ENCODE assay signal across 17 cellular contexts in the genomic region with DNA sequence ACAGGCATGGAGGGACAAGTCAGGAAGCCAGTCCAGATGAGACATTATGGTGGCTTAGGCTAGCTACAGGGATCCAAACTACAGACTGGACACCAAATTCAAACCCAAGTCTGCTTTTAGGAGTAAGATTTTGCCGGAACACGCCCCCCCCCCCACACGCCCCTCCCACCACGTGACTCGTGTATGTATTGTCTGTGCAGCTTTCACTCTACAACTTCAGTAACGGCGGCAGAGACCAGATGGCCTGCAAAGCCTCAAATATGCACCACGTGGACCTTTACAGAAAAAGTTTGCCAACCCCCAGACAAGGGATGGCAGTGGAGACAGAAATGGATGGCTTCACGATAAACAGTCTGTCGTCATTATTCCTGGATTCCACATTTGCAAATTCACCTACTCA. TPM values are rescaled to one million over a fixed set of nuclear protein-coding genes. Genes with fewer than 3 reads are reported as not detected.
DNase-seq lines count a peak whose midpoint lies in the region; ATAC-seq and TF ChIP-seq lines count a peak whose summit lies in the region.
"Had no signal": no experiment of that assay in that cellular context is flagged by ENCODE, and none has a peak within 500 bp of the region (broad histone marks: within the 10 kb centered on the region; RNA-seq: fewer than 3 reads in every experiment).

No MANE protein-coding gene starts in this region.

- DNase-seq in AG10803 (ENCODE audit: low read depth) (peak; percentile 61), brain microvascular endothelial cell (no peak), natural killer cell (no peak), SHP77 (lab: John Stamatoyannopoulos, UW) (no peak), PC-3 (no peak)
- DNase-seq in activated CD4-positive, alpha-beta T cell treated with anti-CD3 and anti-CD28 coated beads for 1 hour, result no peak
- DNase-seq: activated CD4-positive, CD25-positive, alpha-beta regulatory T cell treated with anti-CD3 and anti-CD28 coated beads, Interleukin-2, amount 50 U/mL, for 72 hours; activated gamma-delta T cell; CD8-positive, alpha-beta memory T cell; effector CD8-positive, alpha-beta T cell; islet precursor cell; NCI-H1105 treated with DMSO at 0.1 percent for 48 hours; NCI-H69 had no signal

- intact Hi-C loops in natural killer cell (cut with micrococcal nuclease), result no loop called here
- intact Hi-C loops in PC-3 (cut with micrococcal nuclease), result no loop called here

- H3K27me3 ChIP-seq in brain microvascular endothelial cell (replicated peaks) (no peaks in the 10 kb centered on the region), gastroesophageal sphincter (no peaks in the 10 kb centered on the region), PC-3 (ENCODE audit: low read length) (no peaks in the 10 kb centered on the region)
- H3K27me3 ChIP-seq: hepatocyte had no signal

- no peaks in the 10 kb centered on the region for H3F3A ChIP-seq in PC-3 (ENCODE audit: low read length, unreplicated experiment)

- H3K4me2 ChIP-seq in PC-3 (ENCODE audit: low read length), result no peak overlapping the region
- H3K4me2 ChIP-seq: hepatocyte had no signal

- CTCF ChIA-PET in HEK293 (lab: Yijun Ruan, JAX) (interaction anchor here (0.7 kb wide), 1 partner anchor 184 kb away, joined by 4 read pairs; no protein-coding TSS in a partner anchor), PC-3 (lab: Charles Lee) (no interaction called here)

- no peak for TF ChIP-seq POLR2A in gastroesophageal sphincter (IDR thresholded peaks at IDR 0.05)

- H3K27me3 Mint-ChIP-seq in natural killer cell (ENCODE audit: low read depth in 2 of 2), result no peaks in the 10 kb centered on the region
- H3K27me3 Mint-ChIP-seq: CD8-positive, alpha-beta memory T cell; memory B cell had no signal

- peaks cover 7% of the 10 kb centered on the region for H3K36me3 Mint-ChIP-seq in natural killer cell

- TF ChIP-seq CTCF in AG10803 (conservative IDR thresholded peaks at IDR 0.05; ENCODE audit: low read length) (no peak), HEK293 (tag by site-specific recombination; IDR thresholded peaks at IDR 0.05) (no peak), brain microvascular endothelial cell (IDR thresholded peaks at IDR 0.05; ENCODE audit: low read depth, low read length, missing control alignments) (no peak), natural killer cell (IDR thresholded peaks at IDR 0.05) (no peak), gastroesophageal sphincter (IDR thresholded peaks at IDR 0.05) (no peak), PC-3 (conservative IDR thresholded peaks at IDR 0.05; ENCODE audit: low read depth, low read length) (no peak)

- H3K79me2 ChIP-seq in PC-3 (ENCODE audit: low read length), result peaks cover 100% of the 10 kb centered on the region

- no peak overlapping the region for H2AFZ ChIP-seq in PC-3 (ENCODE audit: low read length)
- H2AFZ ChIP-seq: hepatocyte had no signal

- POLR2A ChIA-PET in HEK293 (lab: Yijun Ruan, JAX), result no interaction called here
- POLR2A ChIA-PET in PC-3 (lab: Charles Lee; ENCODE audit: unreplicated experiment), result no interaction called here

- no peaks in the 10 kb centered on the region for H3K36me3 ChIP-seq in HEK293 (ENCODE audit: control insufficient read depth in 2 of 2, insufficient read depth in 1 of 2, low read length in 2 of 2)
- no peaks in the 10 kb centered on the region for H3K36me3 ChIP-seq in brain microvascular endothelial cell (replicated peaks)
- no peaks in the 10 kb centered on the region for H3K36me3 ChIP-seq in gastroesophageal sphincter
- peaks cover 39% of the 10 kb centered on the region for H3K36me3 ChIP-seq in PC-3 (ENCODE audit: low read depth, low read length)

- no peak for TF ChIP-seq EP300 in gastroesophageal sphincter (IDR thresholded peaks at IDR 0.05)

- peak overlapping the region; percentile 89 to 96 for H3K27ac Mint-ChIP-seq in natural killer cell

- H3K9me2 ChIP-seq in PC-3 (replicated peaks; ENCODE audit: low read length), result no peaks in the 10 kb centered on the region

- peaks cover 84 to 88% of the 10 kb centered on the region in 2 donors for H3K4me1 Mint-ChIP-seq in natural killer cell

- H3K4me3 ChIP-seq in AG10803 (ENCODE audit: low read length) (no peak overlapping the region), HEK293 (ENCODE audit: low read depth, low read length) (no peak overlapping the region), brain microvascular endothelial cell (ENCODE audit: low read depth, low read length) (no peak overlapping the region), gastroesophageal sphincter (no peak overlapping the region), PC-3 (ENCODE audit: low read length) (no peak overlapping the region)
- H3K4me3 ChIP-seq: hepatocyte had no signal

- ATAC-seq in natural killer cell (no peak), gastroesophageal sphincter (no peak), PC-3 (no peak)

- H3K27ac ChIP-seq in HEK293 (ENCODE audit: extremely low read depth, low read depth, low read length) (no peak overlapping the region), brain microvascular endothelial cell (peak overlapping the region; percentile 14), gastroesophageal sphincter (no peak overlapping the region), PC-3 (ENCODE audit: low read length) (no peak overlapping the region)

- in situ Hi-C loops in brain microvascular endothelial cell (cut with HindIII; ENCODE audit: low pct_ligation_motif_present, low sequenced_read_pairs), result no loop called here

- H3K4me1 ChIP-seq in HEK293 (ENCODE audit: control insufficient read depth, insufficient read depth, low read length) (no peaks in the 10 kb centered on the region), gastroesophageal sphincter (peaks cover 0 to 31% (median 7%) of the 10 kb centered on the region in 3 donors), PC-3 (ENCODE audit: insufficient read depth, low read length) (0 out of 2 replicates have a peak, but pooled peaks cover 4% of the 10 kb centered on the region)

- peaks cover 74% of the 10 kb centered on the region for H4K20me1 ChIP-seq in PC-3 (ENCODE audit: low read length)

- no peaks in the 10 kb centered on the region for H3K9me3 Mint-ChIP-seq in natural killer cell
- H3K9me3 Mint-ChIP-seq: memory B cell had no signal

- H3K9me3 ChIP-seq in HEK293 (ENCODE audit: control insufficient read depth, insufficient read depth, low read depth, low read length) (no peaks in the 10 kb centered on the region), gastroesophageal sphincter (no peaks in the 10 kb centered on the region), PC-3 (ENCODE audit: low read length) (no peaks in the 10 kb centered on the region)

- H3K4me3 Mint-ChIP-seq in natural killer cell, result no peak overlapping the region
- H3K4me3 Mint-ChIP-seq: memory B cell had no signal

- BruUV-seq in PC-3 (replicated peaks; lab: Mats Ljungman, UMichigan), result no TSS peak

- 40 to 53% methylated on average over 4 to 5 of the region's 10 CpGs for WGBS in gastroesophageal sphincter (ENCODE audit: low coverage in 1 of 2), 2 donors

- no peak overlapping the region for H3K9ac ChIP-seq in PC-3 (ENCODE audit: low read length)

TF ChIP-seq in HEK293, 187 proteins besides CTCF, POLR2A, EP300 and RAD21:
- TF ChIP-seq ZNF521 (tag by site-specific recombination; IDR thresholded peaks at IDR 0.05) (no peak), KLF9 (tag by site-specific recombination; IDR thresholded peaks at IDR 0.05; ENCODE audit: low read depth) (0 out of 2 replicates have a peak, but pooled peaks have one; percentile 13), ZNF175 (tag by site-specific recombination; IDR thresholded peaks at IDR 0.05) (no peak)
- TF ChIP-seq, protein P1, sequence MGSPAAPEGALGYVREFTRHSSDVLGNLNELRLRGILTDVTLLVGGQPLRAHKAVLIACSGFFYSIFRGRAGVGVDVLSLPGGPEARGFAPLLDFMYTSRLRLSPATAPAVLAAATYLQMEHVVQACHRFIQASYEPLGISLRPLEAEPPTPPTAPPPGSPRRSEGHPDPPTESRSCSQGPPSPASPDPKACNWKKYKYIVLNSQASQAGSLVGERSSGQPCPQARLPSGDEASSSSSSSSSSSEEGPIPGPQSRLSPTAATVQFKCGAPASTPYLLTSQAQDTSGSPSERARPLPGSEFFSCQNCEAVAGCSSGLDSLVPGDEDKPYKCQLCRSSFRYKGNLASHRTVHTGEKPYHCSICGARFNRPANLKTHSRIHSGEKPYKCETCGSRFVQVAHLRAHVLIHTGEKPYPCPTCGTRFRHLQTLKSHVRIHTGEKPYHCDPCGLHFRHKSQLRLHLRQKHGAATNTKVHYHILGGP (tag by site-specific recombination; IDR thresholded peaks at IDR 0.05), result no peak

RNA-seq across cellular contexts. Expression of a gene that starts 14.5 kb away (rescaled TPM):
- total RNA-seq in natural killer cell (100 to 1,000 TPM; 127 to 145 (median 144) TPM), gastroesophageal sphincter (10 to 100 TPM; 17.9 to 35.9 (median 22.4) TPM), PC-3 (2014; rRNA removed) (38.1 and 46.0 TPM in 2 replicates)
